8 cellular contexts compared by ENCODE assay signal in genomic region chr11:65150513-65151271, GRCh38. TPM values are rescaled to one million over a fixed set of nuclear protein-coding genes. Genes with fewer than 3 reads are reported as not detected.
DNase-seq lines count a peak whose midpoint lies in the region; ATAC-seq, FAIRE-seq and TF ChIP-seq lines count a peak whose summit lies in the region.

No MANE protein-coding gene starts in this region.

- peak overlapping the region; percentile 57 for H3K27ac Mint-ChIP-seq in Calu3 (ENCODE audit: unreplicated experiment)
- H3K27ac Mint-ChIP-seq in chondrocyte (ENCODE audit: unreplicated experiment) = peak overlapping the region; percentile 94

- no peaks in the 10 kb centered on the region for H3K9me3 ChIP-seq in right lobe of liver

- H3K4me1 ChIP-seq in right lobe of liver = peaks cover 0 to 32% (median 20%) of the 10 kb centered on the region in 4 donors

- TF ChIP-seq CTCF in Calu3 (IDR thresholded peaks at IDR 0.05; ENCODE audit: unreplicated experiment) (no peak), HFF-Myc (IDR thresholded peaks at IDR 0.05; ENCODE audit: low read depth, low read length, missing control alignments) (no peak), chondrocyte (IDR thresholded peaks at IDR 0.05) (peak; percentile 27), right lobe of liver (IDR thresholded peaks at IDR 0.05) (no peak)

- no peaks in the 10 kb centered on the region for H3K27me3 ChIP-seq in right lobe of liver

- peak overlapping the region; percentile 66 to 75 (median 73) for H3K27ac ChIP-seq in right lobe of liver
- H3K27ac ChIP-seq in substantia nigra (ENCODE audit: low read depth, low read length, poor library complexity, severe bottlenecking) = no peak overlapping the region

- H3K9me3 Mint-ChIP-seq in Calu3 (ENCODE audit: low read depth, unreplicated experiment) (no peaks in the 10 kb centered on the region), chondrocyte (ENCODE audit: low read depth) (no peaks in the 10 kb centered on the region)

- WGBS in right lobe of liver (ENCODE audit: insufficient coverage, low coverage, low lambda C conversion rate, missing lambda C conversion rate) = 25% methylated on average over 7 of the region's 12 CpGs

- H3K36me3 Mint-ChIP-seq in Calu3 (ENCODE audit: insufficient read depth, unreplicated experiment) (no peaks in the 10 kb centered on the region), chondrocyte (ENCODE audit: low read depth) (no peaks in the 10 kb centered on the region)

- ATAC-seq in right lobe of liver (peak; percentile 83 to 87 (median 86)), HG03097 (IDR thresholded peaks at IDR 0.05; ENCODE audit: low FRiP score, unreplicated experiment) (no peak), HG02759 (IDR thresholded peaks at IDR 0.05; ENCODE audit: unreplicated experiment) (no peak)

- BruUV-seq in Calu3 (replicated peaks; lab: Mats Ljungman, UMichigan) = no TSS peak

- TF ChIP-seq POLR2A in right lobe of liver (IDR thresholded peaks at IDR 0.05) = no peak

- FAIRE-seq in RCC 7860 (lab: Jason Lieb, UNC) = peak; percentile 87

- no peaks in the 10 kb centered on the region for H3K36me3 ChIP-seq in right lobe of liver

- H3K4me1 Mint-ChIP-seq in Calu3 (ENCODE audit: low read depth, unreplicated experiment) (peaks cover 45% of the 10 kb centered on the region), chondrocyte (ENCODE audit: low read depth) (peaks cover 17% of the 10 kb centered on the region)

- no peaks in the 10 kb centered on the region for H3K27me3 Mint-ChIP-seq in Calu3 (ENCODE audit: unreplicated experiment)
- H3K27me3 Mint-ChIP-seq in chondrocyte (ENCODE audit: low read depth) = peaks cover 1% of the 10 kb centered on the region

- H3K4me3 Mint-ChIP-seq in Calu3 (ENCODE audit: low read depth, unreplicated experiment) (peak overlapping the region; percentile 24), chondrocyte (ENCODE audit: unreplicated experiment) (peak overlapping the region; percentile 47)

- DNase-seq in Calu3 (peak; percentile 96), HFF-Myc (ENCODE audit: extremely low read depth, low read depth) (peak; percentile 78), RCC 7860 (ENCODE audit: low spot score) (peak; percentile 95), chondrocyte (ENCODE audit: low spot score) (no peak), right lobe of liver (peak; percentile 90 to 92 (median 92)), substantia nigra (lab: John Stamatoyannopoulos, UW) (peak in 46 of 49 donors; percentile 9 to 92 (median 66))

- intact Hi-C loops in Calu3 (cut with micrococcal nuclease; ENCODE audit: unreplicated experiment) (loop anchor here (2.0 kb wide), 2 partner anchors 16 to 30 kb away; partner anchors contain the start of genes CAPN1 and SYVN1), right lobe of liver (cut with DNase I) (no loop called here)

- CTCF ChIA-PET in Calu3 (lab: Charles Lee) = no interaction called here

- no peak overlapping the region for H3K4me3 ChIP-seq in HFF-Myc (replicated peaks; ENCODE audit: low read depth, low read length)
- peak overlapping the region in 1 of 3 donors; percentile 9 for H3K4me3 ChIP-seq in right lobe of liver

RNA-seq across cellular contexts. Expression of gene SYVN1, which starts 16.4 kb away (rescaled TPM):
- total RNA-seq in Calu3 (2022) (68.5 and 76.7 TPM in 2 replicates), chondrocyte (47.5 to 53.5 TPM (median 49.2 TPM) in 3 replicates), right lobe of liver (100 to 1,000 TPM in 4 of 6 experiments, 10 to 100 TPM in 2; 73.0 to 120 (median 109) TPM)

RNA-seq across cellular contexts. Expression of gene SPDYC, which starts 19.3 kb away (rescaled TPM):
- total RNA-seq in Calu3 (2022) = not detected in 2 replicates
- not detected in 3 replicates for total RNA-seq in chondrocyte
- 1 to 10 TPM in 2 of 6 experiments, under 1 TPM in 2, not detected in 2; 0.49 to 1.8 (median 0.87) TPM for total RNA-seq in right lobe of liver

RNA-seq across cellular contexts. Expression of gene MRPL49, which starts 28.6 kb away (rescaled TPM):
- total RNA-seq in Calu3 (2022) = 84.1 and 97.9 TPM in 2 replicates
- 37.2 to 43.2 TPM (median 40.5 TPM) in 3 replicates for total RNA-seq in chondrocyte
- total RNA-seq in right lobe of liver = 10 to 100 TPM; 26.3 to 51.7 (median 28.4) TPM

RNA-seq across cellular contexts. Expression of gene FAU, which starts 28.8 kb away (rescaled TPM):
- total RNA-seq in Calu3 (2022) (650 and 668 TPM in 2 replicates), chondrocyte (506 to 669 TPM (median 519 TPM) in 3 replicates), right lobe of liver (100 to 1,000 TPM; 287 to 472 (median 343) TPM)

RNA-seq across cellular contexts. Expression of gene CAPN1, which starts 31.0 kb away (rescaled TPM):
- total RNA-seq in Calu3 (2022) (288 and 314 TPM in 2 replicates), chondrocyte (120 to 130 TPM (median 127 TPM) in 3 replicates), right lobe of liver (100 to 1,000 TPM in 1 of 6 experiments, 10 to 100 TPM in 5; 55.7 to 124 (median 83.1) TPM)

Comparison
In these comparisons a context has a peak if more than half of its experiments do, and no peak if none do; other contexts are left out.
1. ATAC-seq: peak in right lobe of liver (4 of 4); none in HG03097 (single experiment) and HG02759 (single experiment).